ENCODE assay signal across 9 cellular contexts in the genomic region with DNA sequence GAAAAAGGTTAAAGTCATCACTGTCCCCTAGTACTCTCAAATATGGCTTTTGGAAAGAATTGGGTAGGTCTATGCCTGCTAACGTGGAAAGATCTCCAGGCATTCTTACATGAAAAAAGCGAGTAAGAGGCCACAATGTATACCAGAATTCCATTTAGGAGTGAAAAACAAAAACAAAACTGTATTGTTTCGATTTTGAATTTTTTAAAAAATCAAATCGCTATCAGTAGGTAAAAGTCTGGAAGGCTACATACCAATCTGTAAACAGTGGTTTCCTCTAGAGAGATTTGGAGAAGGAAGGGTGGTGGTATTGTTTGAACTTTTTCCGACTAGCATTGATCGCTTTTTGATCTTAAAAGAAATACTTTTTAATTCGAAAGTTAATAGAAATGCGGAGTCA. TPM values are rescaled to one million over a fixed set of nuclear protein-coding genes. Genes with fewer than 3 reads are reported as not detected.
DNase-seq lines count a peak whose midpoint lies in the region; ATAC-seq lines count a peak whose summit lies in the region.
"Had no signal": no experiment of that assay in that cellular context is flagged by ENCODE, and none has a peak within 500 bp of the region (broad histone marks: within the 10 kb centered on the region; RNA-seq: fewer than 3 reads in every experiment).

No MANE protein-coding gene starts in this region.

- POLR2A ChIA-PET in naive thymus-derived CD4-positive, alpha-beta T cell (lab: Charles Lee) = no interaction called here

- H3K4me2 ChIP-seq in BLaER1 treated with 17β-estradiol and CSF1 and Interleukin-3, amounts not matched to agents 10 nM and 100 nM = peak overlapping the region; percentile 90 to 99 (median 96)

- H3K27me3 ChIP-seq in BLaER1 treated with 17β-estradiol and CSF1 and Interleukin-3, amounts not matched to agents 10 nM and 100 nM = peaks cover 42 to 59% (median 50%) of the 10 kb centered on the region in 11 experiments
- H3K27me3 ChIP-seq in HUES48 (ENCODE audit: control insufficient read depth, insufficient read depth, low read length) = peaks cover 60% of the 10 kb centered on the region
- H3K27me3 ChIP-seq in naive thymus-derived CD4-positive, alpha-beta T cell (ENCODE audit: control insufficient read depth in 2 of 2, insufficient read depth in 2 of 2, low read length in 2 of 2) = peaks cover 6 to 10% of the 10 kb centered on the region in 2 donors
- H3K27me3 ChIP-seq in effector memory CD4-positive, alpha-beta T cell (replicated peaks; ENCODE audit: control insufficient read depth, insufficient read depth, low read length, poor library complexity, severe bottlenecking) = peaks cover 9% of the 10 kb centered on the region

- H3K36me3 ChIP-seq in BLaER1 treated with 17β-estradiol and CSF1 and Interleukin-3, amounts not matched to agents 10 nM and 100 nM = no peaks in the 10 kb centered on the region
- no peaks in the 10 kb centered on the region for H3K36me3 ChIP-seq in HUES48 (ENCODE audit: control insufficient read depth, insufficient read depth, low read length)
- no peaks in the 10 kb centered on the region for H3K36me3 ChIP-seq in naive thymus-derived CD4-positive, alpha-beta T cell (ENCODE audit: control insufficient read depth in 2 of 3, insufficient read depth in 3 of 3, low read length in 3 of 3)
- no peaks in the 10 kb centered on the region for H3K36me3 ChIP-seq in effector memory CD4-positive, alpha-beta T cell (ENCODE audit: control insufficient read depth, insufficient read depth, low read length)
- H3K36me3 ChIP-seq: heart left ventricle had no signal

- peak overlapping the region; percentile 54 to 72 (median 62) for H3K4me3 ChIP-seq in BLaER1 treated with 17β-estradiol and CSF1 and Interleukin-3, amounts not matched to agents 10 nM and 100 nM
- H3K4me3 ChIP-seq in HUES48 (ENCODE audit: low read depth, low read length) = peak overlapping the region; percentile 52
- H3K4me3 ChIP-seq in naive thymus-derived CD4-positive, alpha-beta T cell (ENCODE audit: low read length) = no peak overlapping the region
- H3K4me3 ChIP-seq in effector memory CD4-positive, alpha-beta T cell (ENCODE audit: insufficient read depth, low read depth, low read length, poor library complexity, severe bottlenecking) = no peak overlapping the region

- peak overlapping the region in 9 of 10 donors; percentile 12 to 76 (median 61) for H3K4me3 Mint-ChIP-seq in naive thymus-derived CD4-positive, alpha-beta T cell

- H3K4me1 ChIP-seq in BLaER1 treated with 17β-estradiol and CSF1 and Interleukin-3, amounts not matched to agents 10 nM and 100 nM = peaks cover 0 to 10% (median 6%) of the 10 kb centered on the region in 10 experiments; a peak in 7 of 20 replicates
- peaks cover 8% of the 10 kb centered on the region for H3K4me1 ChIP-seq in HUES48 (ENCODE audit: control insufficient read depth, insufficient read depth, low read length)
- H3K4me1 ChIP-seq in naive thymus-derived CD4-positive, alpha-beta T cell (ENCODE audit: control insufficient read depth in 2 of 2, insufficient read depth in 2 of 2, low read length in 2 of 2) = no peaks in the 10 kb centered on the region
- H3K4me1 ChIP-seq in effector memory CD4-positive, alpha-beta T cell (ENCODE audit: control insufficient read depth, insufficient read depth, low read length, poor library complexity, severe bottlenecking) = no peaks in the 10 kb centered on the region

- H3K27ac Mint-ChIP-seq in naive thymus-derived CD4-positive, alpha-beta T cell = no peak overlapping the region

- no peak overlapping the region for H3K27ac ChIP-seq in BLaER1 treated with 17β-estradiol and CSF1 and Interleukin-3, amounts not matched to agents 10 nM and 100 nM
- H3K27ac ChIP-seq in HUES48 (ENCODE audit: low read depth, low read length) = peak overlapping the region; percentile 23
- no peak overlapping the region for H3K27ac ChIP-seq in naive thymus-derived CD4-positive, alpha-beta T cell (ENCODE audit: low read depth, low read length)
- no peak overlapping the region for H3K27ac ChIP-seq in effector memory CD4-positive, alpha-beta T cell (ENCODE audit: insufficient read depth, low read length, poor library complexity, severe bottlenecking)
- H3K27ac ChIP-seq: heart left ventricle had no signal

- peak; percentile 13 for DNase-seq in dermis blood vessel endothelial cell
- no peak for DNase-seq in naive thymus-derived CD4-positive, alpha-beta T cell
- no peak for DNase-seq in effector memory CD4-positive, alpha-beta T cell
- DNase-seq: heart left ventricle had no signal

- intact Hi-C loops in naive thymus-derived CD4-positive, alpha-beta T cell (cut with micrococcal nuclease) = no loop called here

- peaks cover 0 to 5% (median 0%) of the 10 kb centered on the region in 11 experiments; a peak in 2 of 22 replicates for H4K20me1 ChIP-seq in BLaER1 treated with 17β-estradiol and CSF1 and Interleukin-3, amounts not matched to agents 10 nM and 100 nM

- H3K36me3 Mint-ChIP-seq in naive thymus-derived CD4-positive, alpha-beta T cell = peaks cover 0 to 6% (median 0%) of the 10 kb centered on the region in 5 donors

- H3K4me1 Mint-ChIP-seq in naive thymus-derived CD4-positive, alpha-beta T cell = peaks cover 5 to 9% (median 6%) of the 10 kb centered on the region in 7 donors

- CTCF ChIA-PET in naive thymus-derived CD4-positive, alpha-beta T cell (lab: Charles Lee) = no interaction called here

- peaks cover 19 to 45% (median 39%) of the 10 kb centered on the region in 11 experiments; a peak in 21 of 22 replicates for H3K9me3 ChIP-seq in BLaER1 treated with 17β-estradiol and CSF1 and Interleukin-3, amounts not matched to agents 10 nM and 100 nM (replicated peaks in 1 of 11)
- no peaks in the 10 kb centered on the region for H3K9me3 ChIP-seq in HUES48 (ENCODE audit: control insufficient read depth, insufficient read depth, low read length)
- no peaks in the 10 kb centered on the region for H3K9me3 ChIP-seq in naive thymus-derived CD4-positive, alpha-beta T cell (ENCODE audit: control insufficient read depth in 2 of 3, low read length in 3 of 3)
- H3K9me3 ChIP-seq in effector memory CD4-positive, alpha-beta T cell (ENCODE audit: control insufficient read depth, low read length) = no peaks in the 10 kb centered on the region

- H3K9ac ChIP-seq in BLaER1 treated with 17β-estradiol and CSF1 and Interleukin-3, amounts not matched to agents 10 nM and 100 nM = peak overlapping the region in 10 of 11 experiments; percentile 6 to 63 (median 42); a peak in 8 of 22 replicates
- no peak overlapping the region; the same call in 1 of the 2 replicates for H3K9ac ChIP-seq in HUES48 (ENCODE audit: low read depth, low read length)

- no peaks in the 10 kb centered on the region for H3K9me3 Mint-ChIP-seq in naive thymus-derived CD4-positive, alpha-beta T cell

- peaks cover 53 to 65% (median 61%) of the 10 kb centered on the region in 5 donors for H3K27me3 Mint-ChIP-seq in naive thymus-derived CD4-positive, alpha-beta T cell

- no peak for ATAC-seq in naive thymus-derived CD4-positive, alpha-beta T cell
- ATAC-seq in GM19351 (IDR thresholded peaks at IDR 0.05; ENCODE audit: unreplicated experiment) = no peak
- ATAC-seq in GM21619 (IDR thresholded peaks at IDR 0.05; ENCODE audit: unreplicated experiment) = no peak
- no peak for ATAC-seq in GM18867 (IDR thresholded peaks at IDR 0.05; ENCODE audit: unreplicated experiment)

RNA-seq across cellular contexts. Expression of gene RRAGC, which starts 55.9 kb away (rescaled TPM):
- total RNA-seq in dermis blood vessel endothelial cell = 19.7 and 32.7 TPM in 2 replicates
- 10 to 100 TPM; 14.5 to 24.4 (median 16.8) TPM for total RNA-seq in naive thymus-derived CD4-positive, alpha-beta T cell
- polyA plus RNA-seq in naive thymus-derived CD4-positive, alpha-beta T cell = 1 to 10 TPM; 6.6 to 6.9 TPM

Comparison
In these comparisons a context has a peak if more than half of its experiments do, and no peak if none do; other contexts are left out.
1. H3K4me3 ChIP-seq: peak in BLaER1 treated with 17β-estradiol and CSF1 and Interleukin-3, amounts not matched to agents 10 nM and 100 nM (10 of 10) and HUES48 (single experiment); none in naive thymus-derived CD4-positive, alpha-beta T cell (single experiment) and effector memory CD4-positive, alpha-beta T cell (single experiment).